In genomic region chr11:8689726-8690255, GRCh38 we compare ENCODE assay signal across 9 cellular contexts. TPM values are rescaled to one million over a fixed set of nuclear protein-coding genes. Genes with fewer than 3 reads are reported as not detected.
DNase-seq lines count a peak whose midpoint lies in the region; ATAC-seq, FAIRE-seq and TF ChIP-seq lines count a peak whose summit lies in the region.
"Had no signal": no experiment of that assay in that cellular context is flagged by ENCODE, and none has a peak within 500 bp of the region (broad histone marks: within the 10 kb centered on the region; RNA-seq: fewer than 3 reads in every experiment).

No MANE protein-coding gene starts in this region.

- no peak overlapping the region for H3K9ac ChIP-seq in HepG2 (ENCODE audit: insufficient read depth, low read depth, low read length)
- peak overlapping the region; percentile 66 for H3K9ac ChIP-seq in iPS-18a (ENCODE audit: low read length)

- peaks cover 11% of the 10 kb centered on the region for H4K20me1 ChIP-seq in HepG2 (ENCODE audit: insufficient read depth, low read length)

- H3K4me3 ChIP-seq in HepG2 (replicated peaks in 1 of 3; ENCODE audit: insufficient read depth in 1 of 3, low read depth in 2 of 3, low read length in 3 of 3) (peak overlapping the region in 1 of 3 experiments; percentile 59; a peak in 1 of 6 replicates), right lobe of liver (peak overlapping the region in 1 of 3 donors; percentile 77), iPS-18a (ENCODE audit: low read length) (peak overlapping the region; percentile 65), uterus (no peak overlapping the region)

- no peaks in the 10 kb centered on the region for H3K9me3 ChIP-seq in HepG2 (ENCODE audit: low read length)
- H3K9me3 ChIP-seq in right lobe of liver: no peaks in the 10 kb centered on the region
- no peaks in the 10 kb centered on the region for H3K9me3 ChIP-seq in iPS-18a (ENCODE audit: control insufficient read depth, low read depth, low read length)
- H3K9me3 ChIP-seq in uterus: no peaks in the 10 kb centered on the region
- H3K9me3 ChIP-seq: ascending aorta had no signal

- H3K4me1 ChIP-seq in HepG2 (ENCODE audit: insufficient read depth, low read length): peaks cover 50% of the 10 kb centered on the region
- H3K4me1 ChIP-seq in right lobe of liver: peaks cover 0 to 22% (median 7%) of the 10 kb centered on the region in 4 donors
- H3K4me1 ChIP-seq in iPS-18a (ENCODE audit: control insufficient read depth, low read depth, low read length): peaks cover 16% of the 10 kb centered on the region
- H3K4me1 ChIP-seq in uterus: peaks cover 0 to 11% of the 10 kb centered on the region in 2 donors

- TF ChIP-seq EP300 in HepG2 (IDR thresholded peaks at IDR 0.05; ENCODE audit: low read depth in 2 of 2, low read length in 2 of 2) (no peak), HepG2 (CRISPR knock-in tag; IDR thresholded peaks at IDR 0.05; ENCODE audit: borderline replicate concordance) (no peak)

- TF ChIP-seq CTCF in HepG2 (CRISPR knock-in tag; IDR thresholded peaks at IDR 0.05) (no peak), right lobe of liver (IDR thresholded peaks at IDR 0.05) (no peak), VCaP (conservative IDR thresholded peaks at IDR 0.05) (no peak), uterus (IDR thresholded peaks at IDR 0.05) (no peak)

- H3K27ac ChIP-seq in HepG2 (ENCODE audit: extremely low read length, insufficient read depth, low read length) (no peak overlapping the region), right lobe of liver (no peak overlapping the region), VCaP (peak overlapping the region; percentile 96), iPS-18a (ENCODE audit: low read length) (peak overlapping the region; percentile 40), uterus (peak overlapping the region; percentile 78 to 84)

- no peak for ATAC-seq in HepG2
- ATAC-seq in right lobe of liver: no peak
- ATAC-seq in GM19397 (IDR thresholded peaks at IDR 0.05; ENCODE audit: unreplicated experiment): no peak

- H3K27me3 ChIP-seq in HepG2 (ENCODE audit: control insufficient read depth in 1 of 2, insufficient read depth in 2 of 2, low read length in 2 of 2) (no peaks in the 10 kb centered on the region), right lobe of liver (no peaks in the 10 kb centered on the region), iPS-18a (ENCODE audit: control insufficient read depth, insufficient read depth, low read length) (no peaks in the 10 kb centered on the region), uterus (no peaks in the 10 kb centered on the region)
- H3K27me3 ChIP-seq: ascending aorta had no signal

- POLR2A ChIA-PET in HepG2 (lab: Yijun Ruan, JAX): interaction anchor here (1.2 to 2.5 kb wide), 4 partner anchors 10 to 105 kb away, joined by 3 to 17 read pairs (median 11); no protein-coding TSS in a partner anchor

- no peak overlapping the region for H2AFZ ChIP-seq in HepG2 (ENCODE audit: low read length)

- DNase-seq in HepG2 (ENCODE audit: low spot score) (no peak), right lobe of liver (no peak), uterus (no peak), NCI-H128 (lab: John Stamatoyannopoulos, UW; ENCODE audit: unreplicated experiment) (no peak), GM19238 (ENCODE audit: insufficient read length, low spot score) (no peak)

- CTCF ChIA-PET in HepG2 (lab: Yijun Ruan, JAX; ENCODE audit: low intra/inter-chr PET ratio, low total read pairs): no interaction called here

- H3K36me3 ChIP-seq in HepG2 (replicated peaks in 1 of 2; ENCODE audit: control insufficient read depth in 1 of 2, insufficient read depth in 2 of 2, low read length in 2 of 2): peaks cover 15 to 42% of the 10 kb centered on the region in 2 experiments
- H3K36me3 ChIP-seq in right lobe of liver: peaks cover 0 to 45% (median 29%) of the 10 kb centered on the region in 4 donors
- peaks cover 59% of the 10 kb centered on the region for H3K36me3 ChIP-seq in iPS-18a (ENCODE audit: control insufficient read depth, low read depth, low read length)
- H3K36me3 ChIP-seq in uterus: no peaks in the 10 kb centered on the region

- intact Hi-C loops in HepG2 (cut with micrococcal nuclease; ENCODE audit: unreplicated experiment) (loop anchor here (2.0 to 10.0 kb wide), 3 partner anchors 65 to 273 kb away; partner anchors contain the start of gene TMEM9B), right lobe of liver (cut with DNase I) (loop anchor here in 1 of 2 donors (10.0 kb wide), 1 partner anchor 125 kb away; a partner anchor contains a TSS), uterus (cut with DNase I; ENCODE audit: low total_unique reads) (loop anchor here (10.0 kb wide), 1 partner anchor 125 kb away; a partner anchor contains a TSS)

- FAIRE-seq in HepG2 (lab: Jason Lieb, UNC): no peak

- 97% methylated on average over 8 of the region's 8 CpGs for WGBS in HepG2 (ENCODE audit: low lambda C conversion rate)
- WGBS in right lobe of liver (ENCODE audit: insufficient coverage, low coverage, low lambda C conversion rate, missing lambda C conversion rate): 83% methylated on average over 8 of the region's 8 CpGs

- H3K79me2 ChIP-seq in HepG2 (ENCODE audit: insufficient read depth, low read length): peaks cover 6% of the 10 kb centered on the region

- TF ChIP-seq POLR2A in HepG2 (IDR thresholded peaks at IDR 0.05; ENCODE audit: insufficient read depth in 1 of 2, low read depth in 2 of 2, low read length in 2 of 2) (0 out of 4 replicates have a peak, but pooled peaks of 1 of the 2 experiments have one; percentile 11), right lobe of liver (IDR thresholded peaks at IDR 0.05) (no peak), uterus (IDR thresholded peaks at IDR 0.05) (no peak)

- TF ChIP-seq RAD21 in HepG2 (CRISPR knock-in tag; IDR thresholded peaks at IDR 0.05): no peak

- no TSS peak for BruUV-seq in HepG2 (replicated peaks; lab: Mats Ljungman, UMichigan)

- H3K4me2 ChIP-seq in HepG2 (ENCODE audit: low read depth, low read length): peak overlapping the region; percentile 85

- in situ Hi-C loops in HepG2 (cut with HindIII; ENCODE audit: extremely low pct_ligation_motif_present, low pct_unique_long_range_greater_than_20kb): loop anchor here (25.0 kb wide), 1 partner anchor 273 kb away; the partner anchor contains the start of gene TMEM9B

RNA-seq across cellular contexts. Expression of gene RPL27A, which starts 7.2 kb away (rescaled TPM):
- total RNA-seq in HepG2 (2016; rRNA removed; fragmentation: Illumina TruSeq; extraction: Trizol) (2,153 and 2,707 TPM in 2 replicates), right lobe of liver (100 to 1,000 TPM; 187 to 394 (median 327) TPM), uterus (1,000 to 10,000 TPM in 2 of 4 donors, 100 to 1,000 TPM in 2; 505 to 3,151 (median 1,895) TPM)
- 3,399 and 3,946 TPM in 2 replicates for total RNA-seq in HepG2 (2016; cell fraction: cytosol; rRNA removed; fragmentation: Illumina TruSeq; extraction: Trizol; ENCODE audit: low read depth)
- total RNA-seq in HepG2 (2016; cell fraction: insoluble cytoplasmic fraction; rRNA removed; fragmentation: Illumina TruSeq; extraction: Trizol): 2,233 and 2,738 TPM in 2 replicates
- 4,869 and 5,089 TPM in 2 replicates for total RNA-seq in HepG2 (2016; cell fraction: membrane; rRNA removed; fragmentation: Illumina TruSeq; extraction: Trizol)
- total RNA-seq in HepG2 (2016; cell fraction: nucleus; rRNA removed; fragmentation: Illumina TruSeq; extraction: Trizol): 939 and 964 TPM in 2 replicates
- 1,417 and 1,531 TPM in 2 replicates for polyA plus RNA-seq in HepG2 (2011; rRNA removed)
- polyA plus RNA-seq in HepG2 (2011; cell fraction: cytosol; rRNA removed): 1,474 and 2,087 TPM in 2 replicates
- 305 and 370 TPM in 2 replicates for polyA plus RNA-seq in HepG2 (2011; cell fraction: nucleus; rRNA removed)
- 1,992 and 2,004 TPM in 2 replicates for polyA plus RNA-seq in HepG2 (2012)
- polyA plus RNA-seq in HepG2 (2016; cell fraction: cytosol; fragmentation: Illumina TruSeq; extraction: Trizol; ENCODE audit: low read depth): 4,970 and 5,082 TPM in 2 replicates
- 3,334 and 3,710 TPM in 2 replicates for polyA plus RNA-seq in HepG2 (2016; cell fraction: insoluble cytoplasmic fraction; fragmentation: Illumina TruSeq; extraction: Trizol; ENCODE audit: low read depth)
- 5,948 and 6,204 TPM in 2 replicates for polyA plus RNA-seq in HepG2 (2016; cell fraction: membrane; fragmentation: Illumina TruSeq; extraction: Trizol; ENCODE audit: low read depth)
- polyA plus RNA-seq in HepG2 (2016; cell fraction: nucleus; fragmentation: Illumina TruSeq; extraction: Trizol; ENCODE audit: insufficient read depth, low read depth): 1,777 and 1,903 TPM in 2 replicates
- 284 and 635 TPM in 2 replicates for polyA minus RNA-seq in HepG2 (2011; rRNA and poly(A)+ RNA removed; ENCODE audit: low replicate concordance)
- 320 and 336 TPM in 2 replicates for polyA minus RNA-seq in HepG2 (2011; cell fraction: cytosol; rRNA and poly(A)+ RNA removed)
- polyA minus RNA-seq in HepG2 (2011; cell fraction: nucleus; rRNA and poly(A)+ RNA removed): 339 and 420 TPM in 2 replicates

RNA-seq across cellular contexts. Expression of gene TRIM66, which starts 7.3 kb away (rescaled TPM):
- total RNA-seq in HepG2 (2016; rRNA removed; fragmentation: Illumina TruSeq; extraction: Trizol) (4.9 and 5.6 TPM in 2 replicates), right lobe of liver (10 to 100 TPM in 2 of 6 experiments, 1 to 10 TPM in 4; 4.0 to 16.4 (median 6.9) TPM), uterus (10 to 100 TPM in 2 of 4 donors, 1 to 10 TPM in 2; 7.4 to 18.2 (median 10.5) TPM)
- 1.4 and 2.4 TPM in 2 replicates for total RNA-seq in HepG2 (2016; cell fraction: cytosol; rRNA removed; fragmentation: Illumina TruSeq; extraction: Trizol; ENCODE audit: low read depth)
- total RNA-seq in HepG2 (2016; cell fraction: insoluble cytoplasmic fraction; rRNA removed; fragmentation: Illumina TruSeq; extraction: Trizol): 4.9 and 5.0 TPM in 2 replicates
- total RNA-seq in HepG2 (2016; cell fraction: membrane; rRNA removed; fragmentation: Illumina TruSeq; extraction: Trizol): 1.9 and 2.3 TPM in 2 replicates
- 19.3 and 22.0 TPM in 2 replicates for total RNA-seq in HepG2 (2016; cell fraction: nucleus; rRNA removed; fragmentation: Illumina TruSeq; extraction: Trizol)
- polyA plus RNA-seq in HepG2 (2011; rRNA removed): 6.1 and 7.6 TPM in 2 replicates
- polyA plus RNA-seq in HepG2 (2011; cell fraction: cytosol; rRNA removed): 1.7 and 1.8 TPM in 2 replicates
- 24.5 and 26.0 TPM in 2 replicates for polyA plus RNA-seq in HepG2 (2011; cell fraction: nucleus; rRNA removed)
- polyA plus RNA-seq in HepG2 (2012): 5.0 and 5.3 TPM in 2 replicates
- polyA plus RNA-seq in HepG2 (2016; cell fraction: cytosol; fragmentation: Illumina TruSeq; extraction: Trizol; ENCODE audit: low read depth): 0.43 and 0.66 TPM in 2 replicates
- 2.1 and 3.1 TPM in 2 replicates for polyA plus RNA-seq in HepG2 (2016; cell fraction: insoluble cytoplasmic fraction; fragmentation: Illumina TruSeq; extraction: Trizol; ENCODE audit: low read depth)
- polyA plus RNA-seq in HepG2 (2016; cell fraction: membrane; fragmentation: Illumina TruSeq; extraction: Trizol; ENCODE audit: low read depth): 1.2 and 1.3 TPM in 2 replicates
- polyA plus RNA-seq in HepG2 (2016; cell fraction: nucleus; fragmentation: Illumina TruSeq; extraction: Trizol; ENCODE audit: insufficient read depth, low read depth): 18.3 and 20.6 TPM in 2 replicates
- polyA minus RNA-seq in HepG2 (2011; rRNA and poly(A)+ RNA removed; ENCODE audit: low replicate concordance): 6.2 and 10.3 TPM in 2 replicates
- 1.2 and 2.4 TPM in 2 replicates for polyA minus RNA-seq in HepG2 (2011; cell fraction: cytosol; rRNA and poly(A)+ RNA removed)
- 26.0 and 33.4 TPM in 2 replicates for polyA minus RNA-seq in HepG2 (2011; cell fraction: nucleus; rRNA and poly(A)+ RNA removed)

Comparison
In these comparisons a context has a peak if more than half of its experiments do, and no peak if none do; other contexts are left out.
1. H3K27ac ChIP-seq: peak in VCaP (single experiment), iPS-18a (single experiment) and uterus (2 of 2); none in HepG2 (single experiment) and right lobe of liver (0 of 3).